Comparison of ENCODE assay signal across 31 cellular contexts in the genomic region with DNA sequence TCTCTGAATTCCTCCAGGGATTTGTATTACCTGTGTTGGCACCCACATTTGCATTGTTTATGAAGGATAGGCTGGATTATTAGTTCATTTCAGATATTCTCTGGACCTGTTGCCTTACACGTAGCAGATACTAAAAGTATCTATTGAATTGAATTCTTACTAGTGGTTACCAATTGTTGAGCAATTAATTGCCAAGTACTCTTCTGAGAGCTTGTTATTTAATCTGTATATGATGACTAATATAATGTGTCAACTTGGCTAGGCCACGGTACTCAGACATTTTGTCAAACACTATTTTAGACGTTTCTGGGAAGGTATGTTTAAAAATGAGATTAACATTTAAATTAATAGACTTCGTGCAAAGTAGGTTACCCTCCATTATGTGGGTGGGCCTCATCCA. TPM values are rescaled to one million over a fixed set of nuclear protein-coding genes. Genes with fewer than 3 reads are reported as not detected.
"Had no signal": no experiment of that assay in that cellular context is flagged by ENCODE, and none has a peak within 500 bp of the region (broad histone marks: within the 10 kb centered on the region; RNA-seq: fewer than 3 reads in every experiment).

No MANE protein-coding gene starts in this region.

- H3K4me1 ChIP-seq: Peyer's patch had no signal

- H3K9me3 ChIP-seq: Peyer's patch had no signal

- H3K27ac ChIP-seq: brain microvascular endothelial cell, cardiac muscle cell, Peyer's patch, RWPE1, VCaP had no signal

- DNase-seq: activated B cell treated with CpG ODN at 0.5 μM for 24 hours; activated CD4-positive, alpha-beta memory T cell treated with anti-CD3 and anti-CD28 coated beads, Interleukin-2, amount 10 ng/mL, durations not matched to agents 7 days and 5 days; activated CD4-positive, alpha-beta T cell treated with anti-CD3 and anti-CD28 coated beads for 4 hours; activated CD4-positive, CD25-positive, alpha-beta regulatory T cell treated with anti-CD3 and anti-CD28 coated beads, Interleukin-2, amount 50 U/mL, for 72 hours; activated CD8-positive, alpha-beta memory T cell treated with anti-CD3 and anti-CD28 coated beads for 24 hours; activated CD8-positive, alpha-beta memory T cell treated with anti-CD3 and anti-CD28 coated beads, Interleukin-2, amount 10 ng/mL, durations not matched to agents 7 days and 5 days; activated CD8-positive, alpha-beta memory T cell treated with anti-CD3 and anti-CD28 coated beads, Interleukin-2, amount 50 U/mL, for 48 hours; activated effector memory CD4-positive, alpha-beta T cell treated with Interleukin-2 at 50 U/mL for 16 hours; activated naive CD4-positive, alpha-beta T cell treated with anti-CD3 and anti-CD28 coated beads, Interleukin-2, amount 10 ng/mL, durations not matched to agents 7 days and 5 days; activated naive CD8-positive, alpha-beta T cell treated with anti-CD3 and anti-CD28 coated beads, Interleukin-2, amount 50 U/mL, for 24 hours; activated T-cell treated with anti-CD3 and anti-CD28 coated beads, Interleukin-2, amount 50 U/mL, for 48 hours; anterior cingulate cortex; brain microvascular endothelial cell; NCI-H1105; NCI-H1417 treated with DMSO at 0.1 percent for 48 hours; NCI-H187 treated with DMSO at 0.1 percent for 48 hours; NCI-H345; NCI-H524 treated with DMSO at 0.1 percent for 48 hours; Peyer's patch; SIG-M5; SW 1271; T-helper 1 cell; T-helper 2 cell; T-helper 9 cell had no signal

- H3K27me3 ChIP-seq: brain microvascular endothelial cell, Peyer's patch had no signal

- H3K36me3 ChIP-seq: brain microvascular endothelial cell, cardiac muscle cell, Peyer's patch had no signal

- H3K4me3 ChIP-seq: cardiac muscle cell, Peyer's patch had no signal

RNA-seq across cellular contexts. Expression of a gene that starts 2.5 kb away (rescaled TPM):
- total RNA-seq: activated B cell treated with CpG ODN at 0.5 μM for 24 hours; activated CD4-positive, alpha-beta memory T cell treated with anti-CD3 and anti-CD28 coated beads, Interleukin-2, amount 10 ng/mL, durations not matched to agents 7 days and 5 days; activated CD8-positive, alpha-beta memory T cell treated with anti-CD3 and anti-CD28 coated beads, Interleukin-2, amount 10 ng/mL, durations not matched to agents 7 days and 5 days; cardiac muscle cell; chondrocyte; NCI-H460; Peyer's patch; Right ventricle myocardium inferior; SK-MEL-5 had no signal
- polyA plus RNA-seq: cardiac muscle cell had no signal
